In the genomic region with DNA sequence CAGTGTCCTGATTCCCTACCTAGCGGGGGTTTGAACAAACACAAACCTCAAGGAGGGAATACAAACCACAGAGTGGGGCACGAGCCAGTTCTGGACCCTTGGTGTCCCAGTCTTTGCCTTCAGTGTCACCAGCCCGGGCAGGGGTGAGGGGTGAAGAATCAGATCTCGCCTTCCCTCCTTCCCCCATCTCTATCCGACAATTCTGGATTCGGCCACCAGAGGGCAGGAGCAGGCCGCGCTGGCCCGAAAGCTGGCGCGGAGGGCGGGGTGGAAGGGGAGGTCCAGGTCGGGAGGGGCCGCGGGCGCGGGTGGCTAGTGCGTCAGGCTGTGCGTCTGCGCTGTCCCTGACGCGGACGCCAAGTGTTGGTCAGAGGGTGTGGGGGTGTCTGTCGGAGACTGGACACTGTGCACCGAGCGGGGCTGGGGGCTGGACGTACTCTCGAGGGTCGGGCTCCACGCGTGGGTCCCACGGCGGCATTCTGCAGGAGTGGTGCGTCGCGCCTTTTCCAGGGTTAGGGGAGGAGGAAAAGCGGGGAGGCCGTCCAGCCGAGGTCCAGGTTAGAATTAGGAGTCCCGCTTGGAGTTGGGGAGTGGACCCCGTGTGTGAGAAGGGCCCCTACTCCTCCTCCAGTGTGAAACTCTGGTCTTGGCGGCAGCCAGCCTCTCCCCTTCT, we compare ENCODE assay signal across 1 cellular context.
TF ChIP-seq lines count a peak whose summit lies in the region.

No MANE protein-coding gene starts in this region.

TF ChIP-seq in K562, 482 proteins besides CTCF, POLR2A, EP300 and RAD21 (continues in another document):
- TF ChIP-seq SRF (CRISPR knock-in tag; IDR thresholded peaks at IDR 0.05) (peak in 1 of 2 experiments; percentile 43; a peak in 1 of 4 replicates), SAFB (IDR thresholded peaks at IDR 0.05; ENCODE audit: borderline replicate concordance, low read depth, low read length) (peak; percentile 73; the same call in 1 of the 2 replicates), TBP (optimal IDR thresholded peaks at IDR 0.05; ENCODE audit: low read depth, low read length) (no peak), NR0B1 (IDR thresholded peaks at IDR 0.05; ENCODE audit: partially characterized antibody) (no peak), ZNF75A (CRISPR knock-in tag; IDR thresholded peaks at IDR 0.05) (no peak), NCOA2 (IDR thresholded peaks at IDR 0.05; ENCODE audit: partially characterized antibody in 2 of 2) (no peak), ELF2 (CRISPR knock-in tag; IDR thresholded peaks at IDR 0.05) (no peak), FOXK2 (conservative IDR thresholded peaks at IDR 0.05 in 1 of 2, IDR thresholded peaks at IDR 0.05 in 1 of 2; ENCODE audit: low read depth in 2 of 2) (peak; percentile 11 to 40; a peak in 2 of 4 replicates), NR2F6 (CRISPR knock-in tag; IDR thresholded peaks at IDR 0.05) (no peak), FOXA3 (CRISPR knock-in tag; conservative IDR thresholded peaks at IDR 0.05 in 1 of 2, IDR thresholded peaks at IDR 0.05 in 1 of 2) (no peak), SAFB2 (IDR thresholded peaks at IDR 0.05; ENCODE audit: borderline replicate concordance, low read depth, low read length, severe bottlenecking) (no peak), PKNOX1 (IDR thresholded peaks at IDR 0.05) (peak; percentile 26; the same call in 1 of the 2 replicates), ATF7 (IDR thresholded peaks at IDR 0.05) (peak; percentile 31; the same call in 1 of the 2 replicates), ZNF551 (CRISPR knock-in tag; IDR thresholded peaks at IDR 0.05) (no peak), HNRNPL (IDR thresholded peaks at IDR 0.05; ENCODE audit: low read depth, low read length) (no peak), ZNF740 (CRISPR knock-in tag; IDR thresholded peaks at IDR 0.05) (peak; percentile 92), ZNF740 (tag; IDR thresholded peaks at IDR 0.05) (peak in 1 of 2 experiments; percentile 76; a peak in 2 of 4 replicates), FOXA1 (IDR thresholded peaks at IDR 0.05; ENCODE audit: borderline replicate concordance) (no peak), JUND (IDR thresholded peaks at IDR 0.05; ENCODE audit: borderline replicate concordance, low read depth, low read length) (0 out of 2 replicates have a peak, but pooled peaks have one; percentile 9), JUND (tag; IDR thresholded peaks at IDR 0.05; ENCODE audit: borderline replicate concordance, low read depth, low read length) (no peak; the same call in 2 of the 3 replicates), SREBF1 (IDR thresholded peaks at IDR 0.05; ENCODE audit: borderline replicate concordance, low read depth, low read length) (no peak), GATAD2B (IDR thresholded peaks at IDR 0.05; ENCODE audit: borderline replicate concordance) (no peak), NRF1 (conservative IDR thresholded peaks at IDR 0.05 in 1 of 2, IDR thresholded peaks at IDR 0.05 in 1 of 2) (peak; percentile 80 to 83), NFIC (IDR thresholded peaks at IDR 0.05) (no peak), TEAD1 (CRISPR knock-in tag; IDR thresholded peaks at IDR 0.05) (no peak), RHOXF2B (CRISPR knock-in tag; conservative IDR thresholded peaks at IDR 0.05) (no peak), ARHGAP35 (IDR thresholded peaks at IDR 0.05; ENCODE audit: partially characterized antibody) (no peak), ZC3H11A (IDR thresholded peaks at IDR 0.05; ENCODE audit: low read depth, low read length) (no peak), KDM5B (IDR thresholded peaks at IDR 0.05; ENCODE audit: insufficient replicate concordance, low read depth, low read length) (peak; percentile 61), ZNF133 (CRISPR knock-in tag; IDR thresholded peaks at IDR 0.05) (no peak), ZNF347 (CRISPR knock-in tag; IDR thresholded peaks at IDR 0.05; ENCODE audit: low read depth) (no peak), HMG20B (CRISPR knock-in tag; IDR thresholded peaks at IDR 0.05) (no peak), CXXC5 (CRISPR knock-in tag; IDR thresholded peaks at IDR 0.05) (peak; percentile 69), CREB1 (IDR thresholded peaks at IDR 0.05) (peak; percentile 94), CREB1 (CRISPR knock-in tag; IDR thresholded peaks at IDR 0.05) (peak; percentile 94), ZNF57 (CRISPR knock-in tag; IDR thresholded peaks at IDR 0.05) (no peak), ZNF280B (CRISPR knock-in tag; IDR thresholded peaks at IDR 0.05) (no peak), RAD51 (IDR thresholded peaks at IDR 0.05; ENCODE audit: borderline replicate concordance, low read depth) (no peak), DPF2 (IDR thresholded peaks at IDR 0.05) (no peak), VEZF1 (CRISPR knock-in tag; IDR thresholded peaks at IDR 0.05) (peak; percentile 97), DDX20 (tag; IDR thresholded peaks at IDR 0.05; ENCODE audit: low read depth) (no peak), POLR2H (tag; IDR thresholded peaks at IDR 0.05; ENCODE audit: low read depth) (no peak), CBFA2T3 (IDR thresholded peaks at IDR 0.05) (no peak), EP400 (IDR thresholded peaks at IDR 0.05) (no peak)
- TF ChIP-seq, protein P1, sequence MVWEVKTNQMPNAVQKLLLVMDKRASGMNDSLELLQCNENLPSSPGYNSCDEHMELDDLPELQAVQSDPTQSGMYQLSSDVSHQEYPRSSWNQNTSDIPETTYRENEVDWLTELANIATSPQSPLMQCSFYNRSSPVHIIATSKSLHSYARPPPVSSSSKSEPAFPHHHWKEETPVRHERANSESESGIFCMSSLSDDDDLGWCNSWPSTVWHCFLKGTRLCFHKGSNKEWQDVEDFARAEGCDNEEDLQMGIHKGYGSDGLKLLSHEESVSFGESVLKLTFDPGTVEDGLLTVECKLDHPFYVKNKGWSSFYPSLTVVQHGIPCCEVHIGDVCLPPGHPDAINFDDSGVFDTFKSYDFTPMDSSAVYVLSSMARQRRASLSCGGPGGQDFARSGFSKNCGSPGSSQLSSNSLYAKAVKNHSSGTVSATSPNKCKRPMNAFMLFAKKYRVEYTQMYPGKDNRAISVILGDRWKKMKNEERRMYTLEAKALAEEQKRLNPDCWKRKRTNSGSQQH (CRISPR knock-in tag; IDR thresholded peaks at IDR 0.05), result no peak
- TF ChIP-seq, protein P2, sequence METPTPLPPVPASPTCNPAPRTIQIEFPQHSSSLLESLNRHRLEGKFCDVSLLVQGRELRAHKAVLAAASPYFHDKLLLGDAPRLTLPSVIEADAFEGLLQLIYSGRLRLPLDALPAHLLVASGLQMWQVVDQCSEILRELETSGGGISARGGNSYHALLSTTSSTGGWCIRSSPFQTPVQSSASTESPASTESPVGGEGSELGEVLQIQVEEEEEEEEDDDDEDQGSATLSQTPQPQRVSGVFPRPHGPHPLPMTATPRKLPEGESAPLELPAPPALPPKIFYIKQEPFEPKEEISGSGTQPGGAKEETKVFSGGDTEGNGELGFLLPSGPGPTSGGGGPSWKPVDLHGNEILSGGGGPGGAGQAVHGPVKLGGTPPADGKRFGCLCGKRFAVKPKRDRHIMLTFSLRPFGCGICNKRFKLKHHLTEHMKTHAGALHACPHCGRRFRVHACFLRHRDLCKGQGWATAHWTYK (CRISPR knock-in tag; IDR thresholded peaks at IDR 0.05), result no peak
- TF ChIP-seq, protein P3, sequence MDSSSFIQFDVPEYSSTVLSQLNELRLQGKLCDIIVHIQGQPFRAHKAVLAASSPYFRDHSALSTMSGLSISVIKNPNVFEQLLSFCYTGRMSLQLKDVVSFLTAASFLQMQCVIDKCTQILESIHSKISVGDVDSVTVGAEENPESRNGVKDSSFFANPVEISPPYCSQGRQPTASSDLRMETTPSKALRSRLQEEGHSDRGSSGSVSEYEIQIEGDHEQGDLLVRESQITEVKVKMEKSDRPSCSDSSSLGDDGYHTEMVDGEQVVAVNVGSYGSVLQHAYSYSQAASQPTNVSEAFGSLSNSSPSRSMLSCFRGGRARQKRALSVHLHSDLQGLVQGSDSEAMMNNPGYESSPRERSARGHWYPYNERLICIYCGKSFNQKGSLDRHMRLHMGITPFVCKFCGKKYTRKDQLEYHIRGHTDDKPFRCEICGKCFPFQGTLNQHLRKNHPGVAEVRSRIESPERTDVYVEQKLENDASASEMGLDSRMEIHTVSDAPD (CRISPR knock-in tag; IDR thresholded peaks at IDR 0.05), result no peak
- TF ChIP-seq, protein P4, sequence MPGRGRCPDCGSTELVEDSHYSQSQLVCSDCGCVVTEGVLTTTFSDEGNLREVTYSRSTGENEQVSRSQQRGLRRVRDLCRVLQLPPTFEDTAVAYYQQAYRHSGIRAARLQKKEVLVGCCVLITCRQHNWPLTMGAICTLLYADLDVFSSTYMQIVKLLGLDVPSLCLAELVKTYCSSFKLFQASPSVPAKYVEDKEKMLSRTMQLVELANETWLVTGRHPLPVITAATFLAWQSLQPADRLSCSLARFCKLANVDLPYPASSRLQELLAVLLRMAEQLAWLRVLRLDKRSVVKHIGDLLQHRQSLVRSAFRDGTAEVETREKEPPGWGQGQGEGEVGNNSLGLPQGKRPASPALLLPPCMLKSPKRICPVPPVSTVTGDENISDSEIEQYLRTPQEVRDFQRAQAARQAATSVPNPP (IDR thresholded peaks at IDR 0.05; ENCODE audit: borderline replicate concordance, insufficient read depth, insufficient read length), result no peak
- TF ChIP-seq, protein P5, sequence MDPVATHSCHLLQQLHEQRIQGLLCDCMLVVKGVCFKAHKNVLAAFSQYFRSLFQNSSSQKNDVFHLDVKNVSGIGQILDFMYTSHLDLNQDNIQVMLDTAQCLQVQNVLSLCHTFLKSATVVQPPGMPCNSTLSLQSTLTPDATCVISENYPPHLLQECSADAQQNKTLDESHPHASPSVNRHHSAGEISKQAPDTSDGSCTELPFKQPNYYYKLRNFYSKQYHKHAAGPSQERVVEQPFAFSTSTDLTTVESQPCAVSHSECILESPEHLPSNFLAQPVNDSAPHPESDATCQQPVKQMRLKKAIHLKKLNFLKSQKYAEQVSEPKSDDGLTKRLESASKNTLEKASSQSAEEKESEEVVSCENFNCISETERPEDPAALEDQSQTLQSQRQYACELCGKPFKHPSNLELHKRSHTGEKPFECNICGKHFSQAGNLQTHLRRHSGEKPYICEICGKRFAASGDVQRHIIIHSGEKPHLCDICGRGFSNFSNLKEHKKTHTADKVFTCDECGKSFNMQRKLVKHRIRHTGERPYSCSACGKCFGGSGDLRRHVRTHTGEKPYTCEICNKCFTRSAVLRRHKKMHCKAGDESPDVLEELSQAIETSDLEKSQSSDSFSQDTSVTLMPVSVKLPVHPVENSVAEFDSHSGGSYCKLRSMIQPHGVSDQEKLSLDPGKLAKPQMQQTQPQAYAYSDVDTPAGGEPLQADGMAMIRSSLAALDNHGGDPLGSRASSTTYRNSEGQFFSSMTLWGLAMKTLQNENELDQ (CRISPR knock-in tag; IDR thresholded peaks at IDR 0.05; ENCODE audit: borderline replicate concordance), result no peak
- TF ChIP-seq, protein P6, sequence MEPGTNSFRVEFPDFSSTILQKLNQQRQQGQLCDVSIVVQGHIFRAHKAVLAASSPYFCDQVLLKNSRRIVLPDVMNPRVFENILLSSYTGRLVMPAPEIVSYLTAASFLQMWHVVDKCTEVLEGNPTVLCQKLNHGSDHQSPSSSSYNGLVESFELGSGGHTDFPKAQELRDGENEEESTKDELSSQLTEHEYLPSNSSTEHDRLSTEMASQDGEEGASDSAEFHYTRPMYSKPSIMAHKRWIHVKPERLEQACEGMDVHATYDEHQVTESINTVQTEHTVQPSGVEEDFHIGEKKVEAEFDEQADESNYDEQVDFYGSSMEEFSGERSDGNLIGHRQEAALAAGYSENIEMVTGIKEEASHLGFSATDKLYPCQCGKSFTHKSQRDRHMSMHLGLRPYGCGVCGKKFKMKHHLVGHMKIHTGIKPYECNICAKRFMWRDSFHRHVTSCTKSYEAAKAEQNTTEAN (CRISPR knock-in tag; IDR thresholded peaks at IDR 0.05), result peak; percentile 47; the same call in 1 of the 2 replicates
